26 cellular contexts compared by ENCODE assay signal in the genomic region with DNA sequence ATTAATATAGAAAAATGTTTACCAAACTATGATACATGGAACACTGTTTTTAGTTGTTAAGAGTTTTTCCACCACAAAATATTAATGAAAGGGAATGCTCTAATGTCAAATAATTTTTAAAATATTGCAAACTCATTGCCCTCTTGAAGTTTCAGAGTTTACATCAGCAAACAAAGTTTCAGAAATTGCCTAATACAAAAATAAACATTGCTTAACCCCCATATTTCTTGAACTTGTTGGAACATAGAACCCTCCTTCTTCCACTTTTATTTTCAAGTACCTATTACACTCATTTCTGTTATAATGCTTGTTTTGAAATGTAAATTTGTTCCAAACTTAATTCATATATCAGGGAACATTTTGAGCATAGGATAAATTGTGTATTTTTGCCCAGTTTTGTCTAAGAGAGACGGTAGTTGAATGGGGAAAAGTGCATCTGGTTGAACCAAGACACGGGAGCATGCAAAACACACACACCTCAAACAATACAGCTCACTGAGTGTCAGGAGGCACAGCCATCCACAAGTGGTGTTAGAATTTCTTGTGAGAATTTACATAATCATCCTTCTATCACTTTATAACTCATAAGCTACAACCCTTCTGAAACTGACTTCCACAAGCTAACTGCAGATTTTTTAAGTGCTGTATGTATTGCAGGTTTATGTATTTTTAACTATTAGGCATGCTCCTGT. TPM values are rescaled to one million over a fixed set of nuclear protein-coding genes. Genes with fewer than 3 reads are reported as not detected.
DNase-seq lines count a peak whose midpoint lies in the region; ATAC-seq, FAIRE-seq and TF ChIP-seq lines count a peak whose summit lies in the region.
"Had no signal": no experiment of that assay in that cellular context is flagged by ENCODE, and none has a peak within 500 bp of the region (broad histone marks: within the 10 kb centered on the region; RNA-seq: fewer than 3 reads in every experiment).

No MANE protein-coding gene starts in this region.

- H3K9me2 ChIP-seq in MM.1S (replicated peaks; ENCODE audit: insufficient read depth, low read length) = no peaks in the 10 kb centered on the region

- TF ChIP-seq EP300 in HepG2 (IDR thresholded peaks at IDR 0.05; ENCODE audit: low read depth in 2 of 2, low read length in 2 of 2) (no peak), HepG2 (CRISPR knock-in tag; IDR thresholded peaks at IDR 0.05; ENCODE audit: borderline replicate concordance) (no peak)

- no peak overlapping the region for H3K9ac ChIP-seq in HepG2 (ENCODE audit: insufficient read depth, low read depth, low read length)
- no peak overlapping the region for H3K9ac ChIP-seq in MM.1S (ENCODE audit: low read length)

- CTCF ChIA-PET in HepG2 (lab: Yijun Ruan, JAX; ENCODE audit: low intra/inter-chr PET ratio, low total read pairs) = no interaction called here

- in situ Hi-C loops in HepG2 (cut with HindIII; ENCODE audit: extremely low pct_ligation_motif_present, low pct_unique_long_range_greater_than_20kb) = no loop called here

- no peak for FAIRE-seq in HepG2 (lab: Jason Lieb, UNC)
- FAIRE-seq: GM12891, GM19239, HTR-8/SVneo had no signal

- TF ChIP-seq RAD21 in HepG2 (CRISPR knock-in tag; IDR thresholded peaks at IDR 0.05) = no peak

- H3K36me3 ChIP-seq in HepG2 (replicated peaks in 1 of 2; ENCODE audit: control insufficient read depth in 1 of 2, insufficient read depth in 2 of 2, low read length in 2 of 2) (no peaks in the 10 kb centered on the region), MM.1S (replicated peaks; ENCODE audit: insufficient read depth, low read length) (no peaks in the 10 kb centered on the region)

- POLR2A ChIA-PET in HepG2 (lab: Yijun Ruan, JAX) = no interaction called here

- no peak overlapping the region for H3K4me3 ChIP-seq in AG10803 (ENCODE audit: low read length)
- no peak overlapping the region for H3K4me3 ChIP-seq in choroid plexus epithelial cell (ENCODE audit: low read depth, low read length)
- no peak overlapping the region for H3K4me3 ChIP-seq in HepG2 (replicated peaks in 1 of 3; ENCODE audit: insufficient read depth in 1 of 3, low read depth in 2 of 3, low read length in 3 of 3)
- H3K4me3 ChIP-seq in MM.1S (ENCODE audit: low read length) = no peak overlapping the region
- H3K4me3 ChIP-seq: GM23338, SK-N-MC had no signal

- ATAC-seq in HepG2 (no peak), GM19328 (IDR thresholded peaks at IDR 0.05; ENCODE audit: unreplicated experiment) (no peak), HG03457 (IDR thresholded peaks at IDR 0.05; ENCODE audit: unreplicated experiment) (no peak)
- ATAC-seq: GM23338 had no signal

- no peak overlapping the region for H2AFZ ChIP-seq in HepG2 (ENCODE audit: low read length)
- no peak overlapping the region for H2AFZ ChIP-seq in MM.1S (ENCODE audit: low read length)
- H2AFZ ChIP-seq: GM23338 had no signal

- no peaks in the 10 kb centered on the region for H3F3A ChIP-seq in MM.1S (ENCODE audit: insufficient read depth, low read length)

- H3K27me3 ChIP-seq in HepG2 (ENCODE audit: control insufficient read depth in 1 of 2, insufficient read depth in 2 of 2, low read length in 2 of 2) (no peaks in the 10 kb centered on the region), MM.1S (replicated peaks; ENCODE audit: insufficient read depth, low read length) (no peaks in the 10 kb centered on the region)

- DNase-seq in AG10803 (ENCODE audit: low read depth) = peak; percentile 32
- peak; percentile 33 for DNase-seq in NCI-H69 (lab: John Stamatoyannopoulos, UW)
- peak; percentile 44 for DNase-seq in choroid plexus epithelial cell (ENCODE audit: low read depth)
- DNase-seq in HepG2 (ENCODE audit: low spot score) = no peak
- DNase-seq in kidney tubule cell (ENCODE audit: low spot score) = no peak
- no peak for DNase-seq in MM.1S
- DNase-seq: ACHN, AML-193, DMS153, EL, HCEC 1CT, Kasumi-1, NCI-H1105, NCI-H2107, NCI-H226, NCI-H524 treated with DMSO at 0.1 percent for 48 hours, SHP77 had no signal

- no peak overlapping the region for H3K4me2 ChIP-seq in HepG2 (ENCODE audit: low read depth, low read length)
- H3K4me2 ChIP-seq in MM.1S (ENCODE audit: low read depth, low read length) = no peak overlapping the region
- H3K4me2 ChIP-seq: GM23338 had no signal

- intact Hi-C loops in HepG2 (cut with micrococcal nuclease; ENCODE audit: unreplicated experiment) = no loop called here

- no peaks in the 10 kb centered on the region for H3K9me3 ChIP-seq in HepG2 (ENCODE audit: low read length)
- no peaks in the 10 kb centered on the region for H3K9me3 ChIP-seq in MM.1S (replicated peaks; ENCODE audit: insufficient read depth, low read length)

- no peak for TF ChIP-seq POLR2A in HepG2 (IDR thresholded peaks at IDR 0.05; ENCODE audit: insufficient read depth in 1 of 2, low read depth in 2 of 2, low read length in 2 of 2)

- H3K79me2 ChIP-seq in HepG2 (ENCODE audit: insufficient read depth, low read length) (no peaks in the 10 kb centered on the region), MM.1S (ENCODE audit: low read length) (no peaks in the 10 kb centered on the region)

- no peaks in the 10 kb centered on the region for H3K4me1 ChIP-seq in HepG2 (ENCODE audit: insufficient read depth, low read length)
- no peaks in the 10 kb centered on the region for H3K4me1 ChIP-seq in MM.1S (ENCODE audit: low read length)

- H4K20me1 ChIP-seq in HepG2 (ENCODE audit: insufficient read depth, low read length) = no peaks in the 10 kb centered on the region
- H4K20me1 ChIP-seq in MM.1S (ENCODE audit: insufficient read depth, low read length) = no peaks in the 10 kb centered on the region

- no TSS peak for BruUV-seq in HepG2 (replicated peaks; lab: Mats Ljungman, UMichigan)

- TF ChIP-seq CTCF in AG10803 (conservative IDR thresholded peaks at IDR 0.05; ENCODE audit: low read length) (no peak), choroid plexus epithelial cell (conservative IDR thresholded peaks at IDR 0.05; ENCODE audit: low read depth, low read length) (no peak), HepG2 (CRISPR knock-in tag; IDR thresholded peaks at IDR 0.05) (no peak), MM.1S (IDR thresholded peaks at IDR 0.05; ENCODE audit: low read length) (no peak)

- no peak overlapping the region for H3K27ac ChIP-seq in HepG2 (ENCODE audit: extremely low read length, insufficient read depth, low read length)
- H3K27ac ChIP-seq in MM.1S (ENCODE audit: low read length) = no peak overlapping the region
- H3K27ac ChIP-seq: C4-2B, SK-N-MC had no signal

- WGBS in HepG2 (ENCODE audit: low lambda C conversion rate) = 0% methylated on average over 2 of the region's 2 CpGs

TF ChIP-seq in HepG2, 621 proteins besides CTCF, POLR2A, EP300 and RAD21:
- TF ChIP-seq CEBPG (CRISPR knock-in tag; IDR thresholded peaks at IDR 0.05) (0 out of 2 replicates have a peak, but pooled peaks have one; percentile 16), ZNF180 (CRISPR knock-in tag; IDR thresholded peaks at IDR 0.05; ENCODE audit: borderline replicate concordance, low read depth) (no peak), TRIM24 (CRISPR knock-in tag; IDR thresholded peaks at IDR 0.05) (no peak), FOXA3 (CRISPR knock-in tag; IDR thresholded peaks at IDR 0.05) (peak; percentile 60; the same call in 1 of the 2 replicates), ZNF101 (CRISPR knock-in tag; IDR thresholded peaks at IDR 0.05; ENCODE audit: borderline replicate concordance, low read depth) (no peak), FOXA1 (IDR thresholded peaks at IDR 0.05) (no peak), FOXA1 (CRISPR knock-in tag; IDR thresholded peaks at IDR 0.05) (0 out of 2 replicates have a peak, but pooled peaks have one; percentile 23), CEBPB (IDR thresholded peaks at IDR 0.05; ENCODE audit: borderline replicate concordance, low read depth, low read length) (peak; percentile 63; the same call in 1 of the 2 replicates), NFE2L2 (IDR thresholded peaks at IDR 0.05; ENCODE audit: low read length) (peak; percentile 40; the same call in 1 of the 2 replicates)
TF ChIP-seq in HepG2: peak in this region for 5.

RNA-seq across cellular contexts. Expression of gene MC4R, which starts 5.3 kb away (rescaled TPM):
- not detected in 2 replicates for total RNA-seq in HepG2 (2016; rRNA removed; fragmentation: Illumina TruSeq; extraction: Trizol)
- total RNA-seq in HepG2 (2016; cell fraction: cytosol; rRNA removed; fragmentation: Illumina TruSeq; extraction: Trizol; ENCODE audit: low read depth) = not detected in 2 replicates
- not detected in 2 replicates for total RNA-seq in HepG2 (2016; cell fraction: insoluble cytoplasmic fraction; rRNA removed; fragmentation: Illumina TruSeq; extraction: Trizol)
- not detected in 2 replicates for total RNA-seq in HepG2 (2016; cell fraction: membrane; rRNA removed; fragmentation: Illumina TruSeq; extraction: Trizol)
- total RNA-seq in HepG2 (2016; cell fraction: nucleus; rRNA removed; fragmentation: Illumina TruSeq; extraction: Trizol) = not detected in 2 replicates
- polyA plus RNA-seq in HepG2 (2011; rRNA removed) = not detected in 2 replicates
- polyA plus RNA-seq in HepG2 (2011; cell fraction: cytosol; rRNA removed) = not detected in 2 replicates
- not detected in 2 replicates for polyA plus RNA-seq in HepG2 (2011; cell fraction: nucleus; rRNA removed)
- not detected in 2 replicates for polyA plus RNA-seq in HepG2 (2012)
- polyA plus RNA-seq in HepG2 (2016; cell fraction: cytosol; fragmentation: Illumina TruSeq; extraction: Trizol; ENCODE audit: low read depth) = not detected in 2 replicates
- not detected in 2 replicates for polyA plus RNA-seq in HepG2 (2016; cell fraction: insoluble cytoplasmic fraction; fragmentation: Illumina TruSeq; extraction: Trizol; ENCODE audit: low read depth)
- not detected in 2 replicates for polyA plus RNA-seq in HepG2 (2016; cell fraction: membrane; fragmentation: Illumina TruSeq; extraction: Trizol; ENCODE audit: low read depth)
- not detected in 2 replicates for polyA plus RNA-seq in HepG2 (2016; cell fraction: nucleus; fragmentation: Illumina TruSeq; extraction: Trizol; ENCODE audit: insufficient read depth, low read depth)
- polyA minus RNA-seq in HepG2 (2011; rRNA and poly(A)+ RNA removed; ENCODE audit: low replicate concordance) = not detected in 2 replicates
- polyA minus RNA-seq in HepG2 (2011; cell fraction: cytosol; rRNA and poly(A)+ RNA removed) = not detected in 2 replicates
- polyA minus RNA-seq in HepG2 (2011; cell fraction: nucleus; rRNA and poly(A)+ RNA removed) = not detected in 2 replicates
- total RNA-seq: GM23338, RPMI7951 had no signal
- polyA plus RNA-seq: GM23338 had no signal

Comparison
In these comparisons a context has a peak if more than half of its experiments do, and no peak if none do; other contexts are left out.
1. DNase-seq: peak in AG10803 (single experiment), NCI-H69 (single experiment) and choroid plexus epithelial cell (single experiment); none in HepG2 (single experiment), kidney tubule cell (single experiment) and MM.1S (single experiment).